Comparison of ENCODE assay signal across 9 cellular contexts in genomic region chr19:49684251-49684982, GRCh38. TPM values are rescaled to one million over a fixed set of nuclear protein-coding genes. Genes with fewer than 3 reads are reported as not detected.
DNase-seq lines count a peak whose midpoint lies in the region; TF ChIP-seq lines count a peak whose summit lies in the region.
"Had no signal": no experiment of that assay in that cellular context is flagged by ENCODE, and none has a peak within 500 bp of the region (broad histone marks: within the 10 kb centered on the region; RNA-seq: fewer than 3 reads in every experiment).

No MANE protein-coding gene starts in this region.

- no peaks in the 10 kb centered on the region for H3K9me3 Mint-ChIP-seq in neural crest cell

- H3K4me1 Mint-ChIP-seq in neural crest cell = peaks cover 27% of the 10 kb centered on the region

- peak; percentile 42 for DNase-seq in GM03348 (ENCODE audit: low spot score)
- peak; percentile 48 for DNase-seq in HT-29 (ENCODE audit: low spot score)
- no peak for DNase-seq in astrocyte of the cerebellum (ENCODE audit: low read depth)
- no peak for DNase-seq in neural crest cell (ENCODE audit: low read depth, low spot score)
- no peak for DNase-seq in amniotic stem cell (lab: John Stamatoyannopoulos, UW)
- no peak for DNase-seq in COR-L47 (lab: John Stamatoyannopoulos, UW)
- DNase-seq in SW480 (ENCODE audit: low spot score) = no peak
- DNase-seq in mesenteric fat pad (ENCODE audit: low spot score) = no peak

- peak overlapping the region; percentile 23 for H3K4me3 Mint-ChIP-seq in neural crest cell

- in situ Hi-C loops in astrocyte of the cerebellum (cut with HindIII; ENCODE audit: low sequenced_read_pairs) = no loop called here

- H3K27ac Mint-ChIP-seq in neural crest cell (ENCODE audit: unreplicated experiment) = no peak overlapping the region

- TF ChIP-seq CTCF in astrocyte of the cerebellum (IDR thresholded peaks at IDR 0.05; ENCODE audit: low read depth, low read length, missing control alignments) (peak; percentile 50), neural crest cell (conservative IDR thresholded peaks at IDR 0.05) (peak; percentile 31)

- H3K27me3 Mint-ChIP-seq in neural crest cell (ENCODE audit: low read depth) = peaks cover 5% of the 10 kb centered on the region

- H3K4me3 ChIP-seq in astrocyte of the cerebellum (ENCODE audit: low read depth, low read length) = no peak overlapping the region
- H3K4me3 ChIP-seq: lung had no signal

- H3K36me3 Mint-ChIP-seq in neural crest cell (ENCODE audit: low read depth) = peaks cover 15% of the 10 kb centered on the region

RNA-seq across cellular contexts. Expression of gene ADM5, which starts 5.0 kb away (rescaled TPM):
- 9.2 and 10.0 TPM in 2 replicates for total RNA-seq in HT-29 (2014; rRNA removed; shearing (Covaris generic))
- total RNA-seq in neural crest cell (11.8 TPM in 2 replicates), mesenteric fat pad (1.3 TPM)

RNA-seq across cellular contexts. Expression of gene CPT1C, which starts 6.5 kb away (rescaled TPM):
- total RNA-seq in HT-29 (2014; rRNA removed; shearing (Covaris generic)) = 0.47 and 1.4 TPM in 2 replicates
- 87.7 and 96.1 TPM in 2 replicates for total RNA-seq in neural crest cell
- total RNA-seq in mesenteric fat pad = 7.2 TPM

RNA-seq across cellular contexts. Expression of gene PRMT1, which starts 7.3 kb away (rescaled TPM):
- 922 and 995 TPM in 2 replicates for total RNA-seq in HT-29 (2014; rRNA removed; shearing (Covaris generic))
- total RNA-seq in neural crest cell (454 and 470 TPM in 2 replicates), mesenteric fat pad (105 TPM)

RNA-seq across cellular contexts. Expression of gene BCL2L12, which starts 18.7 kb away (rescaled TPM):
- 78.2 and 100 TPM in 2 replicates for total RNA-seq in HT-29 (2014; rRNA removed; shearing (Covaris generic))
- total RNA-seq in neural crest cell (92.4 and 99.5 TPM in 2 replicates), mesenteric fat pad (10.7 TPM)

RNA-seq across cellular contexts. Expression of gene IRF3, which starts 18.8 kb away (rescaled TPM):
- 380 and 432 TPM in 2 replicates for total RNA-seq in HT-29 (2014; rRNA removed; shearing (Covaris generic))
- 70.0 and 76.0 TPM in 2 replicates for total RNA-seq in neural crest cell
- 46.7 TPM for total RNA-seq in mesenteric fat pad

Comparison
In these comparisons a context has a peak if more than half of its experiments do, and no peak if none do; other contexts are left out.
1. DNase-seq: peak in GM03348 (single experiment) and HT-29 (single experiment); none in astrocyte of the cerebellum (single experiment), neural crest cell (single experiment), amniotic stem cell (single experiment), COR-L47 (single experiment), SW480 (single experiment) and mesenteric fat pad (single experiment).
2. RNA of gene CPT1C, which starts 6.5 kb away (total RNA-seq): 87.7 to 96.1 TPM in neural crest cell; 7.2 TPM in mesenteric fat pad (single experiment) and 0.47 to 1.4 TPM in HT-29; every median in the first group is over 10 times any median in the second.